ENCODE assay signal across 8 cellular contexts in the genomic region with DNA sequence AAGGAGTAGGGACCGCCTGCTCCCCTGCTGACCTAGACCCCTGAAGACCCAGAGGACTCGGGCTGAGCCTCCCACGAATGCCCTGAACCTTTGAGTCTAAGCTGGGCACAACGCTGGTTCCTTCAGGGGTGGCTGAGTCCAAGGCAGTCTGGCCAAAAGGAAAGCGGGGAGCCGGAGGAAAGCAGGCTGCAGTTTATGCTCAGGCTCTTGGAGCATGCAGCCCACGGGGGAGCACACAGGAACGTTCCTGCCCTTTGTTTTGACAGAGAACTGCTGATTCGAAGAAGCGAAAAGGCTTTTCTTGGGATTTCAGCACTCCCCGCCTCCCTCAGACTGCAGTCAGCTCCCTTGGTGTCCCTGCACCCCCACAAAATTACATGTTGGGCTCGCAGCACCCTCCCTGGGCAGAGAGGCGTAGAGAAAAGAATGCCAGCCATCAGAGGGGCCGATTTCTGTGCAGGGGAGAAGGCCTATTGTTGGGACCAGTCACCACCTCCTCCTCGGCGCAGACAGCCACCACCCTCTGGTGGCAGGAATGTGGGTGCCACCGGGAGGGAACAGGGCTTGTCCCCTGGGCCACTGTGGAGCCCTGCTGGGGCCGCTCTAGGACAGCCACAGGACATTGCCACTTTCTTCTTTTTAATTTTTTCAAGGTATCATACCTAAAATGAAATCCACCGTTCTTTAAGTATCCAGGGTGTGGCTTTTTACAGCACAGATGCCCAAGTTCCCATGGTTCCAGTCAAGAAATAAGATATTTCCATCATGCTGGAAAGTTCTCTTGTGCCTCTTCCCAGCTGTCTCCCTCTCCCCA.
A peak's percentile ranks its signal among the peaks of the same experiment; 100 is the strongest.
DNase-seq lines count a peak whose midpoint lies in the region; ATAC-seq and TF ChIP-seq lines count a peak whose summit lies in the region.

No MANE protein-coding gene starts in this region.

- no peak overlapping the region for H3K4me3 ChIP-seq in CD4-positive, CD25-positive, alpha-beta regulatory T cell (ENCODE audit: low read depth, low read length)
- H3K4me3 ChIP-seq in OCI-LY3 (ENCODE audit: low read length) (no peak overlapping the region), foreskin fibroblast (ENCODE audit: low read depth in 1 of 2, low read length in 2 of 2) (no peak overlapping the region), neural cell (ENCODE audit: low read length) (no peak overlapping the region), tibial nerve (no peak overlapping the region)

- TF ChIP-seq POLR2A in tibial nerve (IDR thresholded peaks at IDR 0.05): no peak

- H4K20me1 ChIP-seq in OCI-LY3 (ENCODE audit: insufficient read depth, low read length): no peaks in the 10 kb centered on the region
- H4K20me1 ChIP-seq in neural cell (ENCODE audit: insufficient read depth): no peaks in the 10 kb centered on the region

- DNase-seq in CD4-positive, CD25-positive, alpha-beta regulatory T cell: peak; percentile 7 to 66 (median 42)
- peak; percentile 51 to 61 for DNase-seq in activated T-cell treated with anti-CD3 and anti-CD28 coated beads, Interleukin-2, amount 50 U/mL, for 72 hours
- DNase-seq in foreskin fibroblast: peak; percentile 80 to 94
- peak; percentile 83 to 89 for DNase-seq in tibial nerve (ENCODE audit: low spot score in 2 of 2)

- H3K9me3 Mint-ChIP-seq in CD4-positive, CD25-positive, alpha-beta regulatory T cell: no peaks in the 10 kb centered on the region
- H3K9me3 Mint-ChIP-seq in activated T-cell treated with anti-CD3 and anti-CD28 coated beads, Interleukin-2, amount 50 U/mL, for 72 hours: no peaks in the 10 kb centered on the region

- H3K4me1 ChIP-seq in CD4-positive, CD25-positive, alpha-beta regulatory T cell (ENCODE audit: control insufficient read depth, insufficient read depth, low read length, poor library complexity, severe bottlenecking): no peaks in the 10 kb centered on the region
- peaks cover 10% of the 10 kb centered on the region; the same call in 1 of the 2 replicates for H3K4me1 ChIP-seq in OCI-LY3 (ENCODE audit: low read length)
- H3K4me1 ChIP-seq in tibial nerve: peaks cover 0 to 62% (median 25%) of the 10 kb centered on the region in 4 donors

- H3K79me2 ChIP-seq in OCI-LY3 (ENCODE audit: low read length): no peaks in the 10 kb centered on the region
- H3K79me2 ChIP-seq in neural cell (replicated peaks; ENCODE audit: insufficient read depth, low read length): no peaks in the 10 kb centered on the region

- no peak overlapping the region for H3K27ac Mint-ChIP-seq in CD4-positive, CD25-positive, alpha-beta regulatory T cell
- H3K27ac Mint-ChIP-seq in activated T-cell treated with anti-CD3 and anti-CD28 coated beads, Interleukin-2, amount 50 U/mL, for 72 hours: no peak overlapping the region

- no peaks in the 10 kb centered on the region for H3F3A ChIP-seq in neural cell (ENCODE audit: insufficient read depth, low read length, poor library complexity, severe bottlenecking)

- TF ChIP-seq RAD21 in neural cell (conservative IDR thresholded peaks at IDR 0.05): peak; percentile 74

- H3K4me2 ChIP-seq in OCI-LY3 (ENCODE audit: low read length): no peak overlapping the region
- no peak overlapping the region for H3K4me2 ChIP-seq in neural cell (ENCODE audit: low read length)

- H3K9me3 ChIP-seq in CD4-positive, CD25-positive, alpha-beta regulatory T cell (ENCODE audit: control insufficient read depth in 2 of 2, low read length in 2 of 2): no peaks in the 10 kb centered on the region
- H3K9me3 ChIP-seq in OCI-LY3 (ENCODE audit: insufficient read depth, low read length): no peaks in the 10 kb centered on the region
- H3K9me3 ChIP-seq in neural cell (ENCODE audit: low read length): no peaks in the 10 kb centered on the region
- H3K9me3 ChIP-seq in tibial nerve: no peaks in the 10 kb centered on the region

- no peaks in the 10 kb centered on the region for H3K36me3 Mint-ChIP-seq in CD4-positive, CD25-positive, alpha-beta regulatory T cell
- H3K36me3 Mint-ChIP-seq in activated T-cell treated with anti-CD3 and anti-CD28 coated beads, Interleukin-2, amount 50 U/mL, for 72 hours (ENCODE audit: insufficient read depth in 2 of 2): no peaks in the 10 kb centered on the region

- no peaks in the 10 kb centered on the region for H3K36me3 ChIP-seq in CD4-positive, CD25-positive, alpha-beta regulatory T cell (ENCODE audit: control insufficient read depth, insufficient read depth, low read length)
- H3K36me3 ChIP-seq in OCI-LY3 (replicated peaks; ENCODE audit: low read depth, low read length) (no peaks in the 10 kb centered on the region), neural cell (ENCODE audit: insufficient read depth, low read length) (no peaks in the 10 kb centered on the region), tibial nerve (no peaks in the 10 kb centered on the region)

- peak; percentile 46 to 54 for ATAC-seq in CD4-positive, CD25-positive, alpha-beta regulatory T cell (ENCODE audit: low read depth in 2 of 2)
- ATAC-seq in HG02759 (IDR thresholded peaks at IDR 0.05; ENCODE audit: unreplicated experiment): peak; percentile 67
- peak; percentile 65 to 77 for ATAC-seq in activated T-cell treated with anti-CD3 and anti-CD28 coated beads, Interleukin-2, amount 50 U/mL, for 72 hours (replicated peaks in 1 of 2)
- no peak for ATAC-seq in GM18861 (IDR thresholded peaks at IDR 0.05; ENCODE audit: unreplicated experiment)

- H2AFZ ChIP-seq in OCI-LY3 (ENCODE audit: low read depth, low read length): no peak overlapping the region
- H2AFZ ChIP-seq in neural cell (ENCODE audit: low read depth, low read length): peak overlapping the region; percentile 78

- no peaks in the 10 kb centered on the region for H3K27me3 Mint-ChIP-seq in CD4-positive, CD25-positive, alpha-beta regulatory T cell
- H3K27me3 Mint-ChIP-seq in activated T-cell treated with anti-CD3 and anti-CD28 coated beads, Interleukin-2, amount 50 U/mL, for 72 hours (ENCODE audit: low read depth): no peaks in the 10 kb centered on the region

- WGBS in tibial nerve, 2 donors: 21 to 30% methylated on average over 15 to 19 of the region's 19 CpGs

- H3K4me1 Mint-ChIP-seq in CD4-positive, CD25-positive, alpha-beta regulatory T cell: no peaks in the 10 kb centered on the region
- H3K4me1 Mint-ChIP-seq in activated T-cell treated with anti-CD3 and anti-CD28 coated beads, Interleukin-2, amount 50 U/mL, for 72 hours (ENCODE audit: low read depth): no peaks in the 10 kb centered on the region

- no peaks in the 10 kb centered on the region for H3K27me3 ChIP-seq in CD4-positive, CD25-positive, alpha-beta regulatory T cell (ENCODE audit: control insufficient read depth, insufficient read depth, low read length)
- H3K27me3 ChIP-seq in OCI-LY3 (ENCODE audit: low read depth, low read length) (no peaks in the 10 kb centered on the region), neural cell (ENCODE audit: insufficient read depth, low read depth, low read length) (no peaks in the 10 kb centered on the region), tibial nerve (no peaks in the 10 kb centered on the region)

- H3K9me2 ChIP-seq in neural cell (ENCODE audit: insufficient read depth, low read length): no peaks in the 10 kb centered on the region

- TF ChIP-seq CTCF in OCI-LY3 (IDR thresholded peaks at IDR 0.05; ENCODE audit: low read depth, low read length) (peak; percentile 97), foreskin fibroblast (IDR thresholded peaks at IDR 0.05; ENCODE audit: low read depth, low read length) (peak; percentile 97), neural cell (IDR thresholded peaks at IDR 0.05; ENCODE audit: poor library complexity, severe bottlenecking) (peak; percentile 81), tibial nerve (IDR thresholded peaks at IDR 0.05) (peak; percentile 97 to 99 (median 98))

- no peak overlapping the region for H3K4me3 Mint-ChIP-seq in CD4-positive, CD25-positive, alpha-beta regulatory T cell
- no peak overlapping the region for H3K4me3 Mint-ChIP-seq in activated T-cell treated with anti-CD3 and anti-CD28 coated beads, Interleukin-2, amount 50 U/mL, for 72 hours

- H3K27ac ChIP-seq in CD4-positive, CD25-positive, alpha-beta regulatory T cell (ENCODE audit: insufficient read depth, low read length, poor library complexity, severe bottlenecking): no peak overlapping the region
- no peak overlapping the region for H3K27ac ChIP-seq in OCI-LY3 (ENCODE audit: low read length)
- peak overlapping the region; percentile 17 for H3K27ac ChIP-seq in neural cell (ENCODE audit: low read length)
- peak overlapping the region; percentile 38 to 83 (median 68) for H3K27ac ChIP-seq in tibial nerve

- H3K9ac ChIP-seq in OCI-LY3 (ENCODE audit: low read length) (no peak overlapping the region), neural cell (ENCODE audit: low read length) (peak overlapping the region; percentile 51)

- TF ChIP-seq EP300 in neural cell (conservative IDR thresholded peaks at IDR 0.05; ENCODE audit: poor library complexity, severe bottlenecking): no peak
- peak in 1 of 2 donors; percentile 76 for TF ChIP-seq EP300 in tibial nerve (IDR thresholded peaks at IDR 0.05)

TF ChIP-seq in neural cell, 6 proteins besides CTCF, POLR2A, EP300 and RAD21:
- TF ChIP-seq EZH2 (IDR thresholded peaks at IDR 0.05; ENCODE audit: borderline replicate concordance, insufficient read depth, low read length, poor library complexity, severe bottlenecking) (no peak), SMC3 (conservative IDR thresholded peaks at IDR 0.05; ENCODE audit: poor library complexity) (peak; percentile 71), POLR2AphosphoS5 (IDR thresholded peaks at IDR 0.05) (peak; percentile 25)

Comparison
In these comparisons a context has a peak if more than half of its experiments do, and no peak if none do; other contexts are left out.
1. H3K27ac ChIP-seq: peak in neural cell (single experiment) and tibial nerve (4 of 4); none in CD4-positive, CD25-positive, alpha-beta regulatory T cell (single experiment) and OCI-LY3 (single experiment).
2. Peak in every context shown above with its lines, with median percentiles within 50 percentile points of each other: DNase-seq and CTCF ChIP-seq.